Comparison of ENCODE assay signal across 18 cellular contexts in the genomic region with DNA sequence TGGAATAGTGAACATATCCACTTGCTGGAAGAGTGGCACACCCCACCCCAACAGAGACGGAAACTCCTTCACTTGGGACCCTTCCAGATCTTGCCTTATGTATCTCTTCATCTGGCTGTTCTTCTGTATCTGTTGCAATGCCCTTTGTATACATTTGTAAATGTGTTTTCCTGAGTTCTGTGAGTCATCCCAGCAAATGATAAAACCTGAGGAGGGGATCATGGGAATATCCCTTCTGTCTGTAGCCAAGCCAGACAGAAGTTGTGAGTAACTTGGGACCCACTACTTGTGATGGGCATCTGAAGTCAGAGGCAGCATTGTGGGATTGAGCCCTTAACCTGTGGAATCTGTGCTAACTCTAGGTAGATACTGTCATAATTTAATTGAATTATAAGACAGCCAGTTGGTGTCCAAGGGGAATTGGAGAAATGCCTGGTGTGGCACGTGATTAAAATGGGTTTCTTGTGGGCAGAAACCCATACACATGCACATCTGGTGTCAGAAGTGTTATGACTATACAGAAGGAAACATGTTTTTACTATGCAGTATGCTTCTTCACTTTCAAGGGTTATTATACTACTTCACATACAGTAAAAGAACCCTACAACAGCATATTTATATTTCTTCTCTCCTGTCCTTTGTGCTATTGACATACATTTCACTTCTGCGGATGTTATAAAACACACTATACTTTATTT. TPM values are rescaled to one million over a fixed set of nuclear protein-coding genes. Genes with fewer than 3 reads are reported as not detected.
DNase-seq lines count a peak whose midpoint lies in the region; ATAC-seq and TF ChIP-seq lines count a peak whose summit lies in the region.
"Had no signal": no experiment of that assay in that cellular context is flagged by ENCODE, and none has a peak within 500 bp of the region (broad histone marks: within the 10 kb centered on the region; RNA-seq: fewer than 3 reads in every experiment).

No MANE protein-coding gene starts in this region.

- no peak overlapping the region for H3K4me3 ChIP-seq in breast epithelium
- H3K4me3 ChIP-seq in choroid plexus epithelial cell (ENCODE audit: low read depth, low read length) = no peak overlapping the region
- H3K4me3 ChIP-seq in foreskin fibroblast (ENCODE audit: low read depth in 1 of 2, low read length in 2 of 2) = no peak overlapping the region
- H3K4me3 ChIP-seq: BLaER1, K562 had no signal

- no TSS peak for BruUV-seq in MCF 10A (replicated peaks; lab: Mats Ljungman, UMichigan)

- H3K9me3 Mint-ChIP-seq in MCF 10A (ENCODE audit: unreplicated experiment) = peaks cover 7% of the 10 kb centered on the region

- no peaks in the 10 kb centered on the region for H3K4me1 ChIP-seq in breast epithelium
- H3K4me1 ChIP-seq: BLaER1 had no signal

- no peak for TF ChIP-seq POLR2A in breast epithelium (IDR thresholded peaks at IDR 0.05)

- no peak for TF ChIP-seq CTCF in MCF 10A (IDR thresholded peaks at IDR 0.05; ENCODE audit: unreplicated experiment)
- no peak for TF ChIP-seq CTCF in breast epithelium (IDR thresholded peaks at IDR 0.05)
- no peak for TF ChIP-seq CTCF in choroid plexus epithelial cell (conservative IDR thresholded peaks at IDR 0.05; ENCODE audit: low read depth, low read length)
- TF ChIP-seq CTCF in foreskin fibroblast (IDR thresholded peaks at IDR 0.05; ENCODE audit: low read depth, low read length) = no peak

- H3K27me3 ChIP-seq in breast epithelium = no peaks in the 10 kb centered on the region
- H3K27me3 ChIP-seq: BLaER1 had no signal

- H3K27ac ChIP-seq in breast epithelium = no peak overlapping the region
- H3K27ac ChIP-seq: BLaER1 had no signal

- intact Hi-C loops in MCF 10A (cut with micrococcal nuclease) (no loop called here), breast epithelium (cut with DNase I; ENCODE audit: low total_unique reads) (no loop called here), sciatic nerve (cut with DNase I) (no loop called here)

- peaks cover 11% of the 10 kb centered on the region for H3K4me1 Mint-ChIP-seq in MCF 10A (ENCODE audit: insufficient read depth, unreplicated experiment)

- no peaks in the 10 kb centered on the region for H3K36me3 ChIP-seq in breast epithelium
- H3K36me3 ChIP-seq: BLaER1 had no signal

- peak; percentile 49 for DNase-seq in MCF 10A (ENCODE audit: unreplicated experiment)
- DNase-seq in breast epithelium (ENCODE audit: low spot score in 2 of 2) = no peak
- peak; percentile 57 for DNase-seq in choroid plexus epithelial cell (ENCODE audit: low read depth)
- peak; percentile 15 to 43 for DNase-seq in foreskin fibroblast
- no peak for DNase-seq in activated T-cell treated with anti-CD3 and anti-CD28 coated beads for 4 hours
- no peak for DNase-seq in sciatic nerve (ENCODE audit: low spot score)
- DNase-seq in stimulated activated CD4-positive, alpha-beta T cell treated with anti-CD3 and anti-CD28 coated beads, Interleukin-12 subunit alpha, Interleukin-12 subunit beta, amount 100 ng/mL, for 4 hours = no peak
- DNase-seq: Calu3; CD4-positive, alpha-beta memory T cell; NCI-H1105; NCI-H2081; NCI-H510A treated with DMSO at 0.1 percent for 48 hours; NCI-H82; OCI-M1; Right ventricle myocardium superior had no signal

- H3K36me3 Mint-ChIP-seq in MCF 10A (ENCODE audit: insufficient read depth, unreplicated experiment) = peaks cover 6% of the 10 kb centered on the region

- no peaks in the 10 kb centered on the region for H3K27me3 Mint-ChIP-seq in MCF 10A (ENCODE audit: insufficient read depth, unreplicated experiment)

- peaks cover 0 to 6% of the 10 kb centered on the region in 2 donors for H3K9me3 ChIP-seq in breast epithelium

- CTCF ChIA-PET in MCF 10A (lab: Yijun Ruan, JAX) = no interaction called here

- no peak for ATAC-seq in sciatic nerve
- ATAC-seq: K562 had no signal

- POLR2A ChIA-PET in MCF 10A (lab: Yijun Ruan, JAX) = no interaction called here

- H3K27ac Mint-ChIP-seq in MCF 10A (ENCODE audit: low read depth, unreplicated experiment) = no peak overlapping the region

- H3K4me3 Mint-ChIP-seq in MCF 10A (ENCODE audit: unreplicated experiment) = no peak overlapping the region
- H3K4me3 Mint-ChIP-seq: CD4-positive, alpha-beta memory T cell had no signal

RNA-seq across cellular contexts. Expression of a gene that starts 32.3 kb away (rescaled TPM):
- total RNA-seq in MCF 10A (2022) (not detected in 2 replicates), breast epithelium (not detected), sciatic nerve (not detected)
- total RNA-seq: Calu3; CD4-positive, alpha-beta memory T cell; H1; Right ventricle myocardium superior had no signal

Comparison
In these comparisons a context has a peak if more than half of its experiments do, and no peak if none do; other contexts are left out.
1. DNase-seq: peak in MCF 10A (single experiment), choroid plexus epithelial cell (single experiment) and foreskin fibroblast (2 of 2); none in breast epithelium (0 of 2), activated T-cell treated with anti-CD3 and anti-CD28 coated beads for 4 hours (single experiment), sciatic nerve (single experiment) and stimulated activated CD4-positive, alpha-beta T cell treated with anti-CD3 and anti-CD28 coated beads, Interleukin-12 subunit alpha, Interleukin-12 subunit beta, amount 100 ng/mL, for 4 hours (single experiment).